In genomic region chr1:148014288-148015200, GRCh38 we compare ENCODE assay signal across 8 cellular contexts.
A peak's percentile ranks its signal among the peaks of the same experiment; 100 is the strongest.
DNase-seq lines count a peak whose midpoint lies in the region; ATAC-seq and TF ChIP-seq lines count a peak whose summit lies in the region.
"Not testable (repeated sequence)": the region's sequence is repeated elsewhere in the genome, so short reads cannot be mapped to it uniquely, and the experiment has no call there.

No MANE protein-coding gene starts in this region.

- not testable (repeated sequence) for H3K4me3 ChIP-seq in CD8-positive, alpha-beta T cell (ENCODE audit: low read depth, low read length); RWPE2 (ENCODE audit: severe bottlenecking); right lobe of liver
- H3K4me3 ChIP-seq in cardiac muscle cell = peak overlapping the region; percentile 12
- peak overlapping the region; percentile 18 for H3K4me3 ChIP-seq in ovary

- H3K36me3 Mint-ChIP-seq in CD8-positive, alpha-beta T cell; activated T-helper 1 cell treated with anti-CD3 and anti-CD28 coated beads, Interleukin-12 subunit alpha, Interleukin-12 subunit beta, Interleukin-2, Interleukin-4 antibody, amounts not matched to agents 30 ng/mL and 10 ng/mL and 1 ng/mL, durations not matched to agents 14 hours and 24 hours and 36 hours (ENCODE audit: low read depth); central memory CD8-positive, alpha-beta T cell (ENCODE audit: insufficient read depth): not testable (repeated sequence)

- TF ChIP-seq CTCF in CD8-positive, alpha-beta T cell (IDR thresholded peaks at IDR 0.05); RWPE2 (IDR thresholded peaks at IDR 0.05; ENCODE audit: poor library complexity, severe bottlenecking); cardiac muscle cell (IDR thresholded peaks at IDR 0.05; ENCODE audit: low read depth, low read length); right lobe of liver (IDR thresholded peaks at IDR 0.05); ovary (IDR thresholded peaks at IDR 0.05): not testable (repeated sequence)

- H3K27ac Mint-ChIP-seq in CD8-positive, alpha-beta T cell; activated T-helper 1 cell treated with anti-CD3 and anti-CD28 coated beads, Interleukin-12 subunit alpha, Interleukin-12 subunit beta, Interleukin-2, Interleukin-4 antibody, amounts not matched to agents 30 ng/mL and 10 ng/mL and 1 ng/mL, durations not matched to agents 14 hours and 24 hours and 36 hours; central memory CD8-positive, alpha-beta T cell (ENCODE audit: low read depth): not testable (repeated sequence)

- H3K27me3 Mint-ChIP-seq in CD8-positive, alpha-beta T cell (ENCODE audit: low read depth) = peaks cover 18% of the 10 kb centered on the region
- peaks cover 27% of the 10 kb centered on the region for H3K27me3 Mint-ChIP-seq in activated T-helper 1 cell treated with anti-CD3 and anti-CD28 coated beads, Interleukin-12 subunit alpha, Interleukin-12 subunit beta, Interleukin-2, Interleukin-4 antibody, amounts not matched to agents 30 ng/mL and 10 ng/mL and 1 ng/mL, durations not matched to agents 14 hours and 24 hours and 36 hours (ENCODE audit: insufficient read depth)
- peaks cover 43% of the 10 kb centered on the region for H3K27me3 Mint-ChIP-seq in central memory CD8-positive, alpha-beta T cell

- H3K9me3 ChIP-seq in CD8-positive, alpha-beta T cell (ENCODE audit: low read length); RWPE2 (ENCODE audit: severe bottlenecking); cardiac muscle cell (ENCODE audit: low read depth); right lobe of liver; ovary: not testable (repeated sequence)

- DNase-seq in CD8-positive, alpha-beta T cell = peak in 1 of 7 experiments; percentile 14
- not testable (repeated sequence) for DNase-seq in RWPE2 (ENCODE audit: low spot score); activated T-helper 1 cell treated with anti-CD3 and anti-CD28 coated beads, Interleukin-12 subunit alpha, Interleukin-12 subunit beta, Interleukin-2, Interleukin-4 antibody, amounts not matched to agents 30 ng/mL and 10 ng/mL and 1 ng/mL, durations not matched to agents 14 hours and 24 hours and 36 hours (ENCODE audit: low spot score); central memory CD8-positive, alpha-beta T cell (ENCODE audit: low spot score in 2 of 2); cardiac muscle cell (ENCODE audit: low read depth in 1 of 2, low spot score in 1 of 2)
- DNase-seq in right lobe of liver (peak in 1 of 3 donors; percentile 35), ovary (peak in 2 of 5 donors; percentile 27 to 50)
- DNase-seq in stimulated activated naive CD8-positive, alpha-beta T cell treated with anti-CD3 and anti-CD28 coated beads, Interleukin-15, Interleukin-2, amounts not matched to agents 100 U/mL and 50 U/mL, for 24 hours = peak; percentile 12

- not testable (repeated sequence) for H3K36me3 ChIP-seq in CD8-positive, alpha-beta T cell (ENCODE audit: insufficient read depth, low read length); RWPE2 (ENCODE audit: low read depth); cardiac muscle cell; right lobe of liver; ovary

- ATAC-seq in CD8-positive, alpha-beta T cell = peak; percentile 42
- peak; percentile 55 for ATAC-seq in RWPE2 (ENCODE audit: low read depth)
- peak; percentile 36 for ATAC-seq in central memory CD8-positive, alpha-beta T cell (replicated peaks; ENCODE audit: extremely low read depth, poor library complexity, severe bottlenecking)
- ATAC-seq in right lobe of liver = peak; percentile 22 to 45 (median 34)
- ATAC-seq in stimulated activated naive CD8-positive, alpha-beta T cell treated with anti-CD3 and anti-CD28 coated beads, Interleukin-15, Interleukin-2, amounts not matched to agents 100 U/mL and 50 U/mL, for 24 hours = peak; percentile 32

- WGBS in right lobe of liver (ENCODE audit: insufficient coverage, low coverage, low lambda C conversion rate, missing lambda C conversion rate) = 3% methylated on average over 5 of the region's 58 CpGs
- WGBS in ovary, 3 donors = 0 to 6% (median 4%) methylated on average over 3 to 49 of the region's 58 CpGs

- H3K4me3 Mint-ChIP-seq in CD8-positive, alpha-beta T cell = peak overlapping the region; percentile 57
- H3K4me3 Mint-ChIP-seq in activated T-helper 1 cell treated with anti-CD3 and anti-CD28 coated beads, Interleukin-12 subunit alpha, Interleukin-12 subunit beta, Interleukin-2, Interleukin-4 antibody, amounts not matched to agents 30 ng/mL and 10 ng/mL and 1 ng/mL, durations not matched to agents 14 hours and 24 hours and 36 hours = peak overlapping the region; percentile 39
- peak overlapping the region; percentile 51 for H3K4me3 Mint-ChIP-seq in central memory CD8-positive, alpha-beta T cell

- CTCF ChIA-PET in CD8-positive, alpha-beta T cell (lab: Charles Lee) = not testable (repeated sequence)

- H3K4me1 ChIP-seq in CD8-positive, alpha-beta T cell (ENCODE audit: insufficient read depth, low read length); RWPE2 (ENCODE audit: insufficient read depth, poor library complexity, severe bottlenecking); cardiac muscle cell (ENCODE audit: low read depth); right lobe of liver; ovary (ENCODE audit: insufficient read depth): not testable (repeated sequence)

- not testable (repeated sequence) for H3K27ac ChIP-seq in CD8-positive, alpha-beta T cell (ENCODE audit: low read depth, low read length); RWPE2 (ENCODE audit: poor library complexity, severe bottlenecking); cardiac muscle cell; right lobe of liver; ovary

- H3K4me1 Mint-ChIP-seq in CD8-positive, alpha-beta T cell (ENCODE audit: low read depth); central memory CD8-positive, alpha-beta T cell: not testable (repeated sequence)
- peaks cover 11% of the 10 kb centered on the region for H3K4me1 Mint-ChIP-seq in activated T-helper 1 cell treated with anti-CD3 and anti-CD28 coated beads, Interleukin-12 subunit alpha, Interleukin-12 subunit beta, Interleukin-2, Interleukin-4 antibody, amounts not matched to agents 30 ng/mL and 10 ng/mL and 1 ng/mL, durations not matched to agents 14 hours and 24 hours and 36 hours (ENCODE audit: low read depth)

- intact Hi-C loops in CD8-positive, alpha-beta T cell (cut with DNase I, micrococcal nuclease); activated T-helper 1 cell treated with anti-CD3 and anti-CD28 coated beads, Interleukin-12 subunit alpha, Interleukin-12 subunit beta, Interleukin-2, Interleukin-4 antibody, amounts not matched to agents 30 ng/mL and 10 ng/mL and 1 ng/mL, durations not matched to agents 14 hours and 24 hours and 36 hours (cut with micrococcal nuclease); right lobe of liver (cut with DNase I); ovary (cut with DNase I): not testable (repeated sequence)

- H3K9me3 Mint-ChIP-seq in CD8-positive, alpha-beta T cell; activated T-helper 1 cell treated with anti-CD3 and anti-CD28 coated beads, Interleukin-12 subunit alpha, Interleukin-12 subunit beta, Interleukin-2, Interleukin-4 antibody, amounts not matched to agents 30 ng/mL and 10 ng/mL and 1 ng/mL, durations not matched to agents 14 hours and 24 hours and 36 hours; central memory CD8-positive, alpha-beta T cell: not testable (repeated sequence)

- TF ChIP-seq EP300 in ovary (IDR thresholded peaks at IDR 0.05) = not testable (repeated sequence)

- not testable (repeated sequence) for H3K27me3 ChIP-seq in CD8-positive, alpha-beta T cell (ENCODE audit: insufficient read depth, low read length); RWPE2 (ENCODE audit: insufficient read depth, poor library complexity, severe bottlenecking); right lobe of liver; ovary
- peaks cover 48% of the 10 kb centered on the region for H3K27me3 ChIP-seq in cardiac muscle cell

- POLR2A ChIA-PET in CD8-positive, alpha-beta T cell (lab: Charles Lee) = not testable (repeated sequence)

- not testable (repeated sequence) for TF ChIP-seq POLR2A in right lobe of liver (IDR thresholded peaks at IDR 0.05); ovary (IDR thresholded peaks at IDR 0.05)
